ENCODE assay signal across 1 cellular context in the genomic region with DNA sequence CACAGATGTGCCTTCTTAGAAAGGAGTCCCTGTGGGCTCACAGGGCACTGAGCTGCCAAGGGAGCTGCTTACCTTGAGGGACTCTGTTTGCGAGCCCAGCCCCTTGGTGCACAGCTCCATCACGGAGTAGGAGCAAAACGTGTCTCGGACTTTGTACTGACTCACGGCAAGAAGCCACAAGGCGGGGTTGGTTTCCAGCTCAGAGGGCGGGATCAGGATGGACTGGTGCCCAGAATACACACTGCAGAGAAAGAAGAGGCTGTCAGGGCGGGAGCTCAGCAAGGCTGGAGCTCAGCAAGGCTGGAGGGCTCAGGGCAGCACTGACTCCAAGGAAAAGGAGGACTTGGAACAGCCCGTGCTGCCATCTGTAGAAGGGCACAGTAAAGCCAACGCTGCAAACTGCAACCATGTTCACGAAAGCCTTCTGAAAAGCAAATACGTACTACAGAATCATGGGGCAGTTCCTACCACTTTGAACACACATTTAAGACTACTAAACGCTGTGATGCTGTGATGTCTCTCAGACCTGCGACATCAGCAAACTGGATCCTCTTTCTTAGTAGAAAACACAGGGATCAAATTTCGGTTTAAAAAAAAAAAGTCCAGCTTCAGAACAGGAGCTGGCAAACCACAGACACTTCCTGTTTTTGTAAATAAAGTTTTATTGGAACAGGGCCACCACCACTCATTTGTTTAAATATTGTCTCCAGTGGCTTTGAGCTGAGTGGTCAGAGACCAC.
A peak's percentile ranks its signal among the peaks of the same experiment; 100 is the strongest.
TF ChIP-seq lines count a peak whose summit lies in the region.

No MANE protein-coding gene starts in this region.

TF ChIP-seq in K562, 482 proteins besides CTCF, POLR2A, EP300 and RAD21 (continued from another document):
- TF ChIP-seq, protein P1, sequence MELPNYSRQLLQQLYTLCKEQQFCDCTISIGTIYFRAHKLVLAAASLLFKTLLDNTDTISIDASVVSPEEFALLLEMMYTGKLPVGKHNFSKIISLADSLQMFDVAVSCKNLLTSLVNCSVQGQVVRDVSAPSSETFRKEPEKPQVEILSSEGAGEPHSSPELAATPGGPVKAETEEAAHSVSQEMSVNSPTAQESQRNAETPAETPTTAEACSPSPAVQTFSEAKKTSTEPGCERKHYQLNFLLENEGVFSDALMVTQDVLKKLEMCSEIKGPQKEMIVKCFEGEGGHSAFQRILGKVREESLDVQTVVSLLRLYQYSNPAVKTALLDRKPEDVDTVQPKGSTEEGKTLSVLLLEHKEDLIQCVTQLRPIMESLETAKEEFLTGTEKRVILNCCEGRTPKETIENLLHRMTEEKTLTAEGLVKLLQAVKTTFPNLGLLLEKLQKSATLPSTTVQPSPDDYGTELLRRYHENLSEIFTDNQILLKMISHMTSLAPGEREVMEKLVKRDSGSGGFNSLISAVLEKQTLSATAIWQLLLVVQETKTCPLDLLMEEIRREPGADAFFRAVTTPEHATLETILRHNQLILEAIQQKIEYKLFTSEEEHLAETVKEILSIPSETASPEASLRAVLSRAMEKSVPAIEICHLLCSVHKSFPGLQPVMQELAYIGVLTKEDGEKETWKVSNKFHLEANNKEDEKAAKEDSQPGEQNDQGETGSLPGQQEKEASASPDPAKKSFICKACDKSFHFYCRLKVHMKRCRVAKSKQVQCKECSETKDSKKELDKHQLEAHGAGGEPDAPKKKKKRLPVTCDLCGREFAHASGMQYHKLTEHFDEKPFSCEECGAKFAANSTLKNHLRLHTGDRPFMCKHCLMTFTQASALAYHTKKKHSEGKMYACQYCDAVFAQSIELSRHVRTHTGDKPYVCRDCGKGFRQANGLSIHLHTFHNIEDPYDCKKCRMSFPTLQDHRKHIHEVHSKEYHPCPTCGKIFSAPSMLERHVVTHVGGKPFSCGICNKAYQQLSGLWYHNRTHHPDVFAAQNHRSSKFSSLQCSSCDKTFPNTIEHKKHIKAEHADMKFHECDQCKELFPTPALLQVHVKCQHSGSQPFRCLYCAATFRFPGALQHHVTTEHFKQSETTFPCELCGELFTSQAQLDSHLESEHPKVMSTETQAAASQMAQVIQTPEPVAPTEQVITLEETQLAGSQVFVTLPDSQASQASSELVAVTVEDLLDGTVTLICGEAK (IDR thresholded peaks at IDR 0.05), result peak; percentile 99
- TF ChIP-seq, protein P1 (CRISPR knock-in tag; IDR thresholded peaks at IDR 0.05), result peak; percentile 96
- TF ChIP-seq POLR2B (IDR thresholded peaks at IDR 0.05; ENCODE audit: low read depth, partially characterized antibody) (no peak), SAFB2 (IDR thresholded peaks at IDR 0.05; ENCODE audit: borderline replicate concordance, low read depth, low read length, severe bottlenecking) (no peak), ZNF3 (CRISPR knock-in tag; IDR thresholded peaks at IDR 0.05) (no peak), SRF (CRISPR knock-in tag; IDR thresholded peaks at IDR 0.05) (no peak), NCOA6 (IDR thresholded peaks at IDR 0.05) (no peak), ZBTB8A (IDR thresholded peaks at IDR 0.05; ENCODE audit: partially characterized antibody) (no peak), CREB1 (IDR thresholded peaks at IDR 0.05) (no peak), CREB1 (CRISPR knock-in tag; IDR thresholded peaks at IDR 0.05) (no peak), SPI1 (IDR thresholded peaks at IDR 0.05; ENCODE audit: borderline replicate concordance, low read depth, low read length) (peak; percentile 92), RUNX1 (IDR thresholded peaks at IDR 0.05; ENCODE audit: low read depth) (no peak), SRSF3 (IDR thresholded peaks at IDR 0.05; ENCODE audit: insufficient read depth, low read length) (no peak), ZNF384 (IDR thresholded peaks at IDR 0.05; ENCODE audit: low read depth, low read length) (peak; percentile 87)
- TF ChIP-seq, protein P2, sequence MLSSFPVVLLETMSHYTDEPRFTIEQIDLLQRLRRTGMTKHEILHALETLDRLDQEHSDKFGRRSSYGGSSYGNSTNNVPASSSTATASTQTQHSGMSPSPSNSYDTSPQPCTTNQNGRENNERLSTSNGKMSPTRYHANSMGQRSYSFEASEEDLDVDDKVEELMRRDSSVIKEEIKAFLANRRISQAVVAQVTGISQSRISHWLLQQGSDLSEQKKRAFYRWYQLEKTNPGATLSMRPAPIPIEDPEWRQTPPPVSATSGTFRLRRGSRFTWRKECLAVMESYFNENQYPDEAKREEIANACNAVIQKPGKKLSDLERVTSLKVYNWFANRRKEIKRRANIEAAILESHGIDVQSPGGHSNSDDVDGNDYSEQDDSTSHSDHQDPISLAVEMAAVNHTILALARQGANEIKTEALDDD (IDR thresholded peaks at IDR 0.05), result no peak
- TF ChIP-seq, protein P3, sequence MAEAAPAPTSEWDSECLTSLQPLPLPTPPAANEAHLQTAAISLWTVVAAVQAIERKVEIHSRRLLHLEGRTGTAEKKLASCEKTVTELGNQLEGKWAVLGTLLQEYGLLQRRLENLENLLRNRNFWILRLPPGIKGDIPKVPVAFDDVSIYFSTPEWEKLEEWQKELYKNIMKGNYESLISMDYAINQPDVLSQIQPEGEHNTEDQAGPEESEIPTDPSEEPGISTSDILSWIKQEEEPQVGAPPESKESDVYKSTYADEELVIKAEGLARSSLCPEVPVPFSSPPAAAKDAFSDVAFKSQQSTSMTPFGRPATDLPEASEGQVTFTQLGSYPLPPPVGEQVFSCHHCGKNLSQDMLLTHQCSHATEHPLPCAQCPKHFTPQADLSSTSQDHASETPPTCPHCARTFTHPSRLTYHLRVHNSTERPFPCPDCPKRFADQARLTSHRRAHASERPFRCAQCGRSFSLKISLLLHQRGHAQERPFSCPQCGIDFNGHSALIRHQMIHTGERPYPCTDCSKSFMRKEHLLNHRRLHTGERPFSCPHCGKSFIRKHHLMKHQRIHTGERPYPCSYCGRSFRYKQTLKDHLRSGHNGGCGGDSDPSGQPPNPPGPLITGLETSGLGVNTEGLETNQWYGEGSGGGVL (CRISPR knock-in tag; IDR thresholded peaks at IDR 0.05), result no peak
- TF ChIP-seq, protein P4, sequence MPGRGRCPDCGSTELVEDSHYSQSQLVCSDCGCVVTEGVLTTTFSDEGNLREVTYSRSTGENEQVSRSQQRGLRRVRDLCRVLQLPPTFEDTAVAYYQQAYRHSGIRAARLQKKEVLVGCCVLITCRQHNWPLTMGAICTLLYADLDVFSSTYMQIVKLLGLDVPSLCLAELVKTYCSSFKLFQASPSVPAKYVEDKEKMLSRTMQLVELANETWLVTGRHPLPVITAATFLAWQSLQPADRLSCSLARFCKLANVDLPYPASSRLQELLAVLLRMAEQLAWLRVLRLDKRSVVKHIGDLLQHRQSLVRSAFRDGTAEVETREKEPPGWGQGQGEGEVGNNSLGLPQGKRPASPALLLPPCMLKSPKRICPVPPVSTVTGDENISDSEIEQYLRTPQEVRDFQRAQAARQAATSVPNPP (IDR thresholded peaks at IDR 0.05; ENCODE audit: borderline replicate concordance, insufficient read depth, insufficient read length), result no peak
- TF ChIP-seq, protein P5, sequence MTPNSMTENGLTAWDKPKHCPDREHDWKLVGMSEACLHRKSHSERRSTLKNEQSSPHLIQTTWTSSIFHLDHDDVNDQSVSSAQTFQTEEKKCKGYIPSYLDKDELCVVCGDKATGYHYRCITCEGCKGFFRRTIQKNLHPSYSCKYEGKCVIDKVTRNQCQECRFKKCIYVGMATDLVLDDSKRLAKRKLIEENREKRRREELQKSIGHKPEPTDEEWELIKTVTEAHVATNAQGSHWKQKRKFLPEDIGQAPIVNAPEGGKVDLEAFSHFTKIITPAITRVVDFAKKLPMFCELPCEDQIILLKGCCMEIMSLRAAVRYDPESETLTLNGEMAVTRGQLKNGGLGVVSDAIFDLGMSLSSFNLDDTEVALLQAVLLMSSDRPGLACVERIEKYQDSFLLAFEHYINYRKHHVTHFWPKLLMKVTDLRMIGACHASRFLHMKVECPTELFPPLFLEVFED (CRISPR knock-in tag; conservative IDR thresholded peaks at IDR 0.05), result no peak
- TF ChIP-seq, protein P6, sequence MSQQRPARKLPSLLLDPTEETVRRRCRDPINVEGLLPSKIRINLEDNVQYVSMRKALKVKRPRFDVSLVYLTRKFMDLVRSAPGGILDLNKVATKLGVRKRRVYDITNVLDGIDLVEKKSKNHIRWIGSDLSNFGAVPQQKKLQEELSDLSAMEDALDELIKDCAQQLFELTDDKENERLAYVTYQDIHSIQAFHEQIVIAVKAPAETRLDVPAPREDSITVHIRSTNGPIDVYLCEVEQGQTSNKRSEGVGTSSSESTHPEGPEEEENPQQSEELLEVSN (IDR thresholded peaks at IDR 0.05; ENCODE audit: borderline replicate concordance in 1 of 2, extremely low read depth in 1 of 2, insufficient read depth in 1 of 2, insufficient read length in 1 of 2, low read depth in 1 of 2, low read length in 1 of 2, poor library complexity in 1 of 2, severe bottlenecking in 1 of 2), result no peak
- TF ChIP-seq, protein P7, sequence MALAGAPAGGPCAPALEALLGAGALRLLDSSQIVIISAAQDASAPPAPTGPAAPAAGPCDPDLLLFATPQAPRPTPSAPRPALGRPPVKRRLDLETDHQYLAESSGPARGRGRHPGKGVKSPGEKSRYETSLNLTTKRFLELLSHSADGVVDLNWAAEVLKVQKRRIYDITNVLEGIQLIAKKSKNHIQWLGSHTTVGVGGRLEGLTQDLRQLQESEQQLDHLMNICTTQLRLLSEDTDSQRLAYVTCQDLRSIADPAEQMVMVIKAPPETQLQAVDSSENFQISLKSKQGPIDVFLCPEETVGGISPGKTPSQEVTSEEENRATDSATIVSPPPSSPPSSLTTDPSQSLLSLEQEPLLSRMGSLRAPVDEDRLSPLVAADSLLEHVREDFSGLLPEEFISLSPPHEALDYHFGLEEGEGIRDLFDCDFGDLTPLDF (CRISPR knock-in tag; IDR thresholded peaks at IDR 0.05), result no peak
